In genomic region chr15:96132126-96132525, GRCh38 we compare ENCODE assay signal across 35 cellular contexts.
"Had no signal": no experiment of that assay in that cellular context is flagged by ENCODE, and none has a peak within 500 bp of the region (broad histone marks: within the 10 kb centered on the region; RNA-seq: fewer than 3 reads in every experiment).

No MANE protein-coding gene starts in this region.

- H3K4me3 ChIP-seq: MG63 had no signal

- H3K27me3 ChIP-seq: MG63 had no signal

- H3K36me3 ChIP-seq: MG63 had no signal

- DNase-seq: Karpas-422, Kasumi-1, MG63, MM.1S, MV-4-11, NCI-H1048, NCI-H1092, NCI-H1092 treated with DMSO at 0.1 percent for 48 hours, NCI-H1105, NCI-H1105 treated with DMSO at 0.1 percent for 48 hours, NCI-H1417, NCI-H1417 treated with DMSO at 0.1 percent for 48 hours, NCI-H1436, NCI-H1436 treated with DMSO at 0.1 percent for 48 hours, NCI-H146, NCI-H1694, NCI-H1694 treated with DMSO at 0.1 percent for 48 hours, NCI-H187, NCI-H187 treated with DMSO at 0.1 percent for 48 hours, NCI-H1930, NCI-H2029, NCI-H2029 treated with DMSO at 0.1 percent for 48 hours, NCI-H2081, NCI-H2081 treated with DMSO at 0.1 percent for 48 hours, NCI-H2107, NCI-H2171, NCI-H2171 treated with DMSO at 0.1 percent for 48 hours, NCI-H2227 treated with DMSO at 0.1 percent for 48 hours, NCI-H226, NCI-H345, NCI-H446, NCI-H446 treated with DMSO at 0.1 percent for 48 hours, NCI-H510A, NCI-H510A treated with DMSO at 0.1 percent for 48 hours, NCI-H524 had no signal
